26 cellular contexts compared by ENCODE assay signal in the genomic region with DNA sequence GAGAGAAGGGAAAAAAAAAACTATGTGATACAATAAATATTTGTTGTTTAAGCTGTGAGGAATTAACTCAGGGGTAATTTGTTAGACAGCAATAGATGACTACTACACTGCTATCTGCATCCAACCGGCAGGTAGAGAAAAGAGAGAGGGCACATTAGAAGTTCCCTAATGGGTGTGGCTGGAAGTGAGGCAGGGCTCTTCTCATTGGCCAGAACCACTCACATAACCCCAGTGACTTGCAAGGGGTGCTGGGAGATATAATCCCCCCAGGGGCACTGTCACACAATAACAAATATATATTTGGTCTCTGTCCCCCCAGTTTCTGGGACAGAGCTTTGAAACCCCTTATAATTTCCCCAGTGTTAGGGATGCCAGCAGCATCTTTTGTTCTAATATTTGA. TPM values are rescaled to one million over a fixed set of nuclear protein-coding genes. Genes with fewer than 3 reads are reported as not detected.
"Had no signal": no experiment of that assay in that cellular context is flagged by ENCODE, and none has a peak within 500 bp of the region (broad histone marks: within the 10 kb centered on the region; RNA-seq: fewer than 3 reads in every experiment).

No MANE protein-coding gene starts in this region.

- H3K36me3 Mint-ChIP-seq: activated CD4-positive, alpha-beta memory T cell treated with anti-CD3 and anti-CD28 coated beads for 36 hours; activated naive CD8-positive, alpha-beta T cell treated with anti-CD3 and anti-CD28 coated beads for 36 hours; brain; natural killer cell treated with Interleukin-12 subunit alpha and Interleukin-12 subunit beta and Interleukin-15 and Interleukin-18, amount 100 ng/mL, for 72 hours had no signal

- DNase-seq: activated CD4-positive, alpha-beta memory T cell treated with anti-CD3 and anti-CD28 coated beads for 36 hours; activated CD4-positive, alpha-beta T cell treated with anti-CD3 and anti-CD28 coated beads for 1 hour; activated effector memory CD4-positive, alpha-beta T cell treated with anti-CD3 and anti-CD28 coated beads, Interleukin-2, amount 50 U/mL, for 16 hours; activated naive CD8-positive, alpha-beta T cell treated with anti-CD3 and anti-CD28 coated beads for 36 hours; activated T-cell treated with anti-CD3 and anti-CD28 coated beads, Interleukin-2, amount 50 U/mL, for 4 hours; amygdala; effector CD8-positive, alpha-beta T cell; esophagus squamous epithelium; glutamatergic neuron; hypothalamus; left ventricle myocardium superior; mesenchymal stem cell; nucleus accumbens; right cardiac atrium; spleen; T-helper 9 cell; uterus had no signal

- H3K9me3 ChIP-seq: esophagus squamous epithelium, spleen, tibial nerve, uterus had no signal

- H3K9me3 Mint-ChIP-seq: activated CD4-positive, alpha-beta memory T cell treated with anti-CD3 and anti-CD28 coated beads for 36 hours; activated naive CD8-positive, alpha-beta T cell treated with anti-CD3 and anti-CD28 coated beads for 36 hours; activated T-cell treated with anti-CD3 and anti-CD28 coated beads, Interleukin-2, amount 50 U/mL, for 4 hours; brain; central memory CD8-positive, alpha-beta T cell; natural killer cell treated with Interleukin-12 subunit alpha and Interleukin-12 subunit beta and Interleukin-15 and Interleukin-18, amount 100 ng/mL, for 72 hours had no signal

- H3K27me3 Mint-ChIP-seq: central memory CD8-positive, alpha-beta T cell had no signal

- ATAC-seq: activated T-cell treated with anti-CD3 and anti-CD28 coated beads, Interleukin-2, amount 50 U/mL, for 4 hours; left ventricle myocardium superior; natural killer cell treated with Interleukin-12 subunit alpha and Interleukin-12 subunit beta and Interleukin-15 and Interleukin-18, amount 100 ng/mL, for 72 hours; right cardiac atrium had no signal

- H3K4me3 ChIP-seq: coronary artery, esophagus squamous epithelium, spleen, tibial nerve, uterus had no signal

- H3K36me3 ChIP-seq: esophagus squamous epithelium, spleen, tibial nerve, uterus had no signal

- H3K27me3 ChIP-seq: esophagus squamous epithelium, spleen, tibial nerve, uterus had no signal

- H3K4me3 Mint-ChIP-seq: activated CD4-positive, alpha-beta memory T cell treated with anti-CD3 and anti-CD28 coated beads for 36 hours; activated naive CD8-positive, alpha-beta T cell treated with anti-CD3 and anti-CD28 coated beads for 36 hours; activated T-cell treated with anti-CD3 and anti-CD28 coated beads, Interleukin-2, amount 50 U/mL, for 4 hours; brain; central memory CD8-positive, alpha-beta T cell; natural killer cell treated with Interleukin-12 subunit alpha and Interleukin-12 subunit beta and Interleukin-15 and Interleukin-18, amount 100 ng/mL, for 72 hours had no signal

- H3K27ac ChIP-seq: coronary artery had no signal

- H3K27ac Mint-ChIP-seq: activated CD4-positive, alpha-beta memory T cell treated with anti-CD3 and anti-CD28 coated beads for 36 hours; activated naive CD8-positive, alpha-beta T cell treated with anti-CD3 and anti-CD28 coated beads for 36 hours; brain; natural killer cell treated with Interleukin-12 subunit alpha and Interleukin-12 subunit beta and Interleukin-15 and Interleukin-18, amount 100 ng/mL, for 72 hours had no signal

RNA-seq across cellular contexts. Expression of a gene that starts 24.3 kb away (rescaled TPM):
- total RNA-seq: activated CD4-positive, alpha-beta memory T cell treated with anti-CD3 and anti-CD28 coated beads for 36 hours; activated naive CD8-positive, alpha-beta T cell treated with anti-CD3 and anti-CD28 coated beads for 36 hours; activated T-cell treated with anti-CD3 and anti-CD28 coated beads, Interleukin-2, amount 50 U/mL, for 4 hours; endothelial cell of umbilical vein; esophagus squamous epithelium; fibroblast of villous mesenchyme; left ventricle myocardium superior; mucosa of gallbladder; natural killer cell treated with Interleukin-12 subunit alpha and Interleukin-12 subunit beta and Interleukin-15 and Interleukin-18, amount 100 ng/mL, for 72 hours; posterior vena cava; right cardiac atrium; spleen; tibial nerve; uterus had no signal

RNA-seq across cellular contexts. Expression of a gene that starts 32.9 kb away (rescaled TPM):
- total RNA-seq: activated CD4-positive, alpha-beta memory T cell treated with anti-CD3 and anti-CD28 coated beads for 36 hours; activated naive CD8-positive, alpha-beta T cell treated with anti-CD3 and anti-CD28 coated beads for 36 hours; activated T-cell treated with anti-CD3 and anti-CD28 coated beads, Interleukin-2, amount 50 U/mL, for 4 hours; natural killer cell treated with Interleukin-12 subunit alpha and Interleukin-12 subunit beta and Interleukin-15 and Interleukin-18, amount 100 ng/mL, for 72 hours had no signal
